In genomic region chr1:230917284-230918135, GRCh38 we compare ENCODE assay signal across 8 cellular contexts. TPM values are rescaled to one million over a fixed set of nuclear protein-coding genes. Genes with fewer than 3 reads are reported as not detected.
DNase-seq lines count a peak whose midpoint lies in the region; ATAC-seq and TF ChIP-seq lines count a peak whose summit lies in the region.

No MANE protein-coding gene starts in this region.

- H3K27ac Mint-ChIP-seq in activated CD8-positive, alpha-beta T cell treated with anti-CD3 and anti-CD28 coated beads for 36 hours: peak overlapping the region; percentile 40
- peak overlapping the region; percentile 17 for H3K27ac Mint-ChIP-seq in memory B cell

- peak; percentile 84 for TF ChIP-seq CTCF in activated CD8-positive, alpha-beta T cell treated with anti-CD3 and anti-CD28 coated beads for 36 hours (IDR thresholded peaks at IDR 0.05)

- no peaks in the 10 kb centered on the region for H3K27me3 Mint-ChIP-seq in activated CD8-positive, alpha-beta T cell treated with anti-CD3 and anti-CD28 coated beads for 36 hours
- no peaks in the 10 kb centered on the region for H3K27me3 Mint-ChIP-seq in memory B cell

- no peaks in the 10 kb centered on the region for H3K9me3 Mint-ChIP-seq in activated CD8-positive, alpha-beta T cell treated with anti-CD3 and anti-CD28 coated beads for 36 hours
- no peaks in the 10 kb centered on the region for H3K9me3 Mint-ChIP-seq in memory B cell

- H3K36me3 Mint-ChIP-seq in activated CD8-positive, alpha-beta T cell treated with anti-CD3 and anti-CD28 coated beads for 36 hours (ENCODE audit: low read depth): peaks cover 15% of the 10 kb centered on the region
- peaks cover 31% of the 10 kb centered on the region for H3K36me3 Mint-ChIP-seq in memory B cell

- no peak overlapping the region for H3K4me3 Mint-ChIP-seq in activated CD8-positive, alpha-beta T cell treated with anti-CD3 and anti-CD28 coated beads for 36 hours
- H3K4me3 Mint-ChIP-seq in memory B cell: no peak overlapping the region

- POLR2A ChIA-PET in activated CD8-positive, alpha-beta T cell treated with anti-CD3 and anti-CD28 coated beads for 36 hours (lab: Charles Lee): no interaction called here

- intact Hi-C loops in activated CD8-positive, alpha-beta T cell treated with anti-CD3 and anti-CD28 coated beads for 36 hours (cut with micrococcal nuclease): loop anchor here (1.0 to 5.0 kb wide), 3 partner anchors 60 to 294 kb away; partner anchors contain the start of genes ARV1 and TTC13

- H3K4me1 Mint-ChIP-seq in activated CD8-positive, alpha-beta T cell treated with anti-CD3 and anti-CD28 coated beads for 36 hours (ENCODE audit: low read depth): peaks cover 8% of the 10 kb centered on the region
- H3K4me1 Mint-ChIP-seq in memory B cell: no peaks in the 10 kb centered on the region

- CTCF ChIA-PET in activated CD8-positive, alpha-beta T cell treated with anti-CD3 and anti-CD28 coated beads for 36 hours (lab: Charles Lee): interaction anchor here (0.6 to 2.8 kb wide), 13 partner anchors 11 to 298 kb away, joined by 3 to 10 read pairs (median 4); no protein-coding TSS in a partner anchor

- ATAC-seq in HG03064 (IDR thresholded peaks at IDR 0.05; ENCODE audit: low read depth, unreplicated experiment) (peak; percentile 60), memory B cell (ENCODE audit: low read depth) (peak; percentile 81)
- peak; percentile 79 for ATAC-seq in activated CD8-positive, alpha-beta T cell treated with anti-CD3 and anti-CD28 coated beads for 36 hours

- peak; percentile 84 for DNase-seq in ELF-1 (ENCODE audit: low read depth, low spot score)
- DNase-seq in NCI-H774 (lab: John Stamatoyannopoulos, UW): peak; percentile 69
- DNase-seq in activated CD8-positive, alpha-beta T cell treated with anti-CD3 and anti-CD28 coated beads for 36 hours: peak; percentile 90
- peak; percentile 57 for DNase-seq in effector CD8-positive, alpha-beta T cell (lab: John Stamatoyannopoulos, UW)
- peak; percentile 64 to 69 for DNase-seq in memory B cell (ENCODE audit: low spot score in 2 of 2)
- DNase-seq in stimulated activated CD8-positive, alpha-beta memory T cell treated with anti-CD3 and anti-CD28 coated beads, Interleukin-15, amount 100 ng/mL, for 4 hours (ENCODE audit: low read depth in 2 of 2): peak; percentile 13 to 54
- no peak for DNase-seq in cortex of kidney (lab: John Stamatoyannopoulos, UW)

RNA-seq across cellular contexts. Expression of gene C1orf198, which starts 49.2 kb away (rescaled TPM):
- total RNA-seq in activated CD8-positive, alpha-beta T cell treated with anti-CD3 and anti-CD28 coated beads for 36 hours: 1 to 10 TPM; 6.2 to 6.9 TPM
